1 cellular context compared by ENCODE assay signal in the genomic region with DNA sequence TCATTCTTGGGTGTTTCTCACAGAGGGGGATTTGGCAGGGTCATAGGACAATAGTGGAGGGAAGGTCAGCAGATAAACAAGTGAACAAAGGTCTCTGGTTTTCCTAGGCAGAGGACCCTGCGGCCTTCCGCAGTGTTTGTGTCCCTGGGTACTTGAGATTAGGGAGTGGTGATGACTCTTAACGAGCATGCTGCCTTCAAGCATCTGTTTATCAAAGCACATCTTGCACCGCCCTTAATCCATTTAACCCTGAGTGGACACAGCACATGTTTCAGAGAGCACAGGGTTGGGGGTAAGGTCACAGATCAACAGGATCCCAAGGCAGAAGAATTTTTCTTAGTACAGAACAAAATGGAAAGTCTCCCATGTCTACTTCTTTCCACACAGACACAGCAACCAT. TPM values are rescaled to one million over a fixed set of nuclear protein-coding genes. Genes with fewer than 3 reads are reported as not detected.
"Had no signal": no experiment of that assay in that cellular context is flagged by ENCODE, and none has a peak within 500 bp of the region (broad histone marks: within the 10 kb centered on the region; RNA-seq: fewer than 3 reads in every experiment).

No MANE protein-coding gene starts in this region.

RNA-seq across cellular contexts. Expression of gene ADORA2B, which starts 34.1 kb away (rescaled TPM):
- total RNA-seq: ascending aorta had no signal
